16 cellular contexts compared by ENCODE assay signal in genomic region chr2:85988210-85988913, GRCh38.
DNase-seq lines count a peak whose midpoint lies in the region; ATAC-seq and TF ChIP-seq lines count a peak whose summit lies in the region.
"Had no signal": no experiment of that assay in that cellular context is flagged by ENCODE, and none has a peak within 500 bp of the region (broad histone marks: within the 10 kb centered on the region; RNA-seq: fewer than 3 reads in every experiment).

No MANE protein-coding gene starts in this region.

- no peaks in the 10 kb centered on the region for H3K9me3 Mint-ChIP-seq in progenitor cell of endocrine pancreas (ENCODE audit: low read depth)
- H3K9me3 Mint-ChIP-seq: HFFc6 had no signal

- DNase-seq in AG09319 (ENCODE audit: extremely low read depth, low read depth): peak; percentile 39
- peak; percentile 40 for DNase-seq in adipocyte (ENCODE audit: low read depth)
- no peak for DNase-seq in left cardiac atrium
- DNase-seq in progenitor cell of endocrine pancreas (ENCODE audit: low spot score, unreplicated experiment): no peak
- no peak for DNase-seq in T-helper 1 cell
- no peak for DNase-seq in ureter (ENCODE audit: low spot score)
- no peak for DNase-seq in NCI-H1092 treated with DMSO at 0.1 percent for 48 hours (lab: John Stamatoyannopoulos, UW)
- DNase-seq: C1 segment of cervical spinal cord, dermis blood vessel endothelial cell, heart left ventricle, HFFc6, midbrain, NCI-H2029, SW 1271 had no signal

- no peaks in the 10 kb centered on the region for H3K36me3 Mint-ChIP-seq in progenitor cell of endocrine pancreas (ENCODE audit: insufficient read depth)
- H3K36me3 Mint-ChIP-seq: activated naive CD8-positive, alpha-beta T cell had no signal

- peaks cover 13% of the 10 kb centered on the region for H3K4me1 Mint-ChIP-seq in progenitor cell of endocrine pancreas (ENCODE audit: low read depth)

- peak overlapping the region; percentile 73 for H3K9ac ChIP-seq in adipocyte (ENCODE audit: low read length)

- no peak overlapping the region for H3K4me3 Mint-ChIP-seq in progenitor cell of endocrine pancreas (ENCODE audit: low read depth)
- H3K4me3 Mint-ChIP-seq: activated naive CD8-positive, alpha-beta T cell; HFFc6 had no signal

- H3K4me1 ChIP-seq in adipocyte (ENCODE audit: control insufficient read depth, insufficient read depth, low read length): peaks cover 29% of the 10 kb centered on the region

- H3K27me3 Mint-ChIP-seq in progenitor cell of endocrine pancreas: no peaks in the 10 kb centered on the region
- H3K27me3 Mint-ChIP-seq: activated naive CD8-positive, alpha-beta T cell had no signal

- peak overlapping the region; percentile 5 for H3K4me3 ChIP-seq in adipocyte (ENCODE audit: low read length)
- H3K4me3 ChIP-seq: heart left ventricle had no signal

- ATAC-seq in left cardiac atrium (peak; percentile 55 to 70), HG03520 (IDR thresholded peaks at IDR 0.05; ENCODE audit: unreplicated experiment) (no peak)

- no peaks in the 10 kb centered on the region for H3K27me3 ChIP-seq in adipocyte (replicated peaks; ENCODE audit: control insufficient read depth, insufficient read depth, low read length)

- no peaks in the 10 kb centered on the region for H3K36me3 ChIP-seq in adipocyte (ENCODE audit: control insufficient read depth, insufficient read depth, low read length, severe bottlenecking)
- H3K36me3 ChIP-seq: heart left ventricle had no signal

- intact Hi-C loops in left cardiac atrium (cut with DNase I): no loop called here

- no peaks in the 10 kb centered on the region for H3K9me3 ChIP-seq in adipocyte (ENCODE audit: control insufficient read depth, low read length)
- H3K9me3 ChIP-seq: heart left ventricle had no signal

- peak overlapping the region; percentile 82 for H3K27ac Mint-ChIP-seq in progenitor cell of endocrine pancreas
- H3K27ac Mint-ChIP-seq: activated naive CD8-positive, alpha-beta T cell; HFFc6 had no signal

- TF ChIP-seq CTCF in AG09319 (IDR thresholded peaks at IDR 0.05; ENCODE audit: low read depth, low read length) (no peak), progenitor cell of endocrine pancreas (IDR thresholded peaks at IDR 0.05; ENCODE audit: unreplicated experiment) (no peak)

Comparison
In these comparisons a context has a peak if more than half of its experiments do, and no peak if none do; other contexts are left out.
1. DNase-seq: peak in AG09319 (single experiment) and adipocyte (single experiment); none in left cardiac atrium (single experiment), progenitor cell of endocrine pancreas (single experiment), T-helper 1 cell (0 of 5), ureter (single experiment) and NCI-H1092 treated with DMSO at 0.1 percent for 48 hours (single experiment).